ENCODE assay signal across 8 cellular contexts in genomic region chr20:33732166-33732970, GRCh38. TPM values are rescaled to one million over a fixed set of nuclear protein-coding genes. Genes with fewer than 3 reads are reported as not detected.
DNase-seq lines count a peak whose midpoint lies in the region; ATAC-seq and TF ChIP-seq lines count a peak whose summit lies in the region.

No MANE protein-coding gene starts in this region.

- DNase-seq in NCI-H510A (lab: John Stamatoyannopoulos, UW) (peak; percentile 92), epithelial cell of esophagus (ENCODE audit: low read depth) (peak; percentile 71), myocyte (ENCODE audit: low read depth) (peak; percentile 76)
- peak; percentile 59 to 64 for DNase-seq in activated CD8-positive, alpha-beta memory T cell treated with anti-CD3 and anti-CD28 coated beads for 4 hours (ENCODE audit: low read depth in 2 of 2)
- peak; percentile 80 for DNase-seq in stimulated activated naive CD8-positive, alpha-beta T cell treated with anti-CD3 and anti-CD28 coated beads, Interleukin-15, Interleukin-2, amounts not matched to agents 100 U/mL and 50 U/mL, for 24 hours

- no peaks in the 10 kb centered on the region for H3K79me2 ChIP-seq in ACC112 (ENCODE audit: control insufficient read depth, insufficient read depth, low read length, unreplicated experiment)

- peaks cover 18% of the 10 kb centered on the region for H3K4me1 ChIP-seq in ACC112 (ENCODE audit: control insufficient read depth, insufficient read depth, low read length, unreplicated experiment)

- TF ChIP-seq CTCF in epithelial cell of esophagus (IDR thresholded peaks at IDR 0.05; ENCODE audit: insufficient read depth, low read depth, low read length, missing control alignments) = peak; percentile 10

- no peaks in the 10 kb centered on the region for H3K27me3 ChIP-seq in ACC112 (ENCODE audit: insufficient read depth, low read length)

- H3K36me3 ChIP-seq in ACC112 (ENCODE audit: insufficient read depth, low read length) = peaks cover 7% of the 10 kb centered on the region; the same call in 1 of the 2 replicates

- ATAC-seq in GM18868 (IDR thresholded peaks at IDR 0.05; ENCODE audit: unreplicated experiment) = peak; percentile 57
- ATAC-seq in HG03066 (IDR thresholded peaks at IDR 0.05; ENCODE audit: low read depth, unreplicated experiment) = peak; percentile 51
- peak; percentile 70 for ATAC-seq in stimulated activated naive CD8-positive, alpha-beta T cell treated with anti-CD3 and anti-CD28 coated beads, Interleukin-15, Interleukin-2, amounts not matched to agents 100 U/mL and 50 U/mL, for 24 hours

- H3K4me3 ChIP-seq in ACC112 (ENCODE audit: low read depth, low read length) (peak overlapping the region; percentile 84), epithelial cell of esophagus (ENCODE audit: low read length) (peak overlapping the region; percentile 58)

- H3K27ac ChIP-seq in ACC112 (ENCODE audit: low read depth, low read length) = no peak overlapping the region

- peak overlapping the region; percentile 81 for H2AFZ ChIP-seq in ACC112 (ENCODE audit: low read length, unreplicated experiment)

RNA-seq across cellular contexts. Expression of gene ZNF341, which starts 0.6 kb away (rescaled TPM):
- 1.8 and 2.0 TPM in 2 replicates for total RNA-seq in myocyte
- polyA plus RNA-seq in myocyte (2012) = 2.4 TPM

RNA-seq across cellular contexts. Expression of gene PXMP4, which starts 12.3 kb away (rescaled TPM):
- total RNA-seq in myocyte = 4.8 and 6.4 TPM in 2 replicates
- polyA plus RNA-seq in myocyte (2012) = 8.6 TPM

RNA-seq across cellular contexts. Expression of gene E2F1, which starts 46.2 kb away (rescaled TPM):
- 4.3 and 6.0 TPM in 2 replicates for total RNA-seq in myocyte
- polyA plus RNA-seq in myocyte (2012) = 3.8 TPM

RNA-seq across cellular contexts. Expression of gene NECAB3, which starts 58.1 kb away (rescaled TPM):
- 186 and 221 TPM in 2 replicates for total RNA-seq in myocyte
- 62.3 TPM for polyA plus RNA-seq in myocyte (2012)
